9 cellular contexts compared by ENCODE assay signal in the genomic region with DNA sequence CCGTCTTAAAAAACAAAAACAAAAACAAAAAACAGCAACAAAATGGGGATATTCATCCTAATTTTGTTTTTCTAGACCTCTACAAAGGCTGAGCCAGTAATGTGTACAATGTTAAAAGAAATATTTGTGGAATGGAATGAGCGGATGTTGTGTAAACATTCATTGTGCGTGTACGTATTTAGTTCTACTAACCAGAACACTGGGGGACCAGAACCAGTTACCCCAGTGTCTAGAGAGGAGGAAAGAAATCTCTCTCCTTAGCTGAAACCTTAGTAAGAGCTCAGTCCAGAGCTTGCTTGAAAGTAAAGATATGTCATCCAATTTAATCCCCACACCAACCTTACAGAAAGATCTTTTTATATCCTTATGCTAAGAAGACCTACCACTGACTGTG.
DNase-seq lines count a peak whose midpoint lies in the region; ATAC-seq and TF ChIP-seq lines count a peak whose summit lies in the region.
"Had no signal": no experiment of that assay in that cellular context is flagged by ENCODE, and none has a peak within 500 bp of the region (broad histone marks: within the 10 kb centered on the region; RNA-seq: fewer than 3 reads in every experiment).

No MANE protein-coding gene starts in this region.

- no peaks in the 10 kb centered on the region for H3K9me3 Mint-ChIP-seq in activated naive CD4-positive, alpha-beta T cell treated with anti-CD3 and anti-CD28 coated beads, Interleukin-2, amount 10 ng/mL, durations not matched to agents 7 days and 5 days
- H3K9me3 Mint-ChIP-seq in brain = peaks cover 0 to 3% (median 0%) of the 10 kb centered on the region in 5 experiments
- H3K9me3 Mint-ChIP-seq in mesothelial cell of epicardium = no peaks in the 10 kb centered on the region
- no peaks in the 10 kb centered on the region for H3K9me3 Mint-ChIP-seq in type B pancreatic cell

- WGBS in testis, 2 donors = 66 to 71% methylated on average over 4 of the region's 4 CpGs

- peak overlapping the region; percentile 85 for H3K27ac Mint-ChIP-seq in activated naive CD4-positive, alpha-beta T cell treated with anti-CD3 and anti-CD28 coated beads, Interleukin-2, amount 10 ng/mL, durations not matched to agents 7 days and 5 days
- H3K27ac Mint-ChIP-seq in brain (peak overlapping the region in 4 of 5 experiments; percentile 9 to 81 (median 49)), mesothelial cell of epicardium (peak overlapping the region; percentile 17), type B pancreatic cell (peak overlapping the region; percentile 78)

- no peaks in the 10 kb centered on the region for H3K27me3 Mint-ChIP-seq in activated naive CD4-positive, alpha-beta T cell treated with anti-CD3 and anti-CD28 coated beads, Interleukin-2, amount 10 ng/mL, durations not matched to agents 7 days and 5 days
- peaks cover 13% of the 10 kb centered on the region for H3K27me3 Mint-ChIP-seq in brain
- no peaks in the 10 kb centered on the region for H3K27me3 Mint-ChIP-seq in mesothelial cell of epicardium (ENCODE audit: low read depth)
- H3K27me3 Mint-ChIP-seq in type B pancreatic cell = no peaks in the 10 kb centered on the region

- H3K4me3 Mint-ChIP-seq in activated naive CD4-positive, alpha-beta T cell treated with anti-CD3 and anti-CD28 coated beads, Interleukin-2, amount 10 ng/mL, durations not matched to agents 7 days and 5 days = no peak overlapping the region
- H3K4me3 Mint-ChIP-seq in brain (no peak overlapping the region), mesothelial cell of epicardium (no peak overlapping the region), type B pancreatic cell (peak overlapping the region; percentile 10)

- intact Hi-C loops in testis (cut with DNase I; ENCODE audit: low total_unique reads) = no loop called here

- no peaks in the 10 kb centered on the region for H3K9me3 ChIP-seq in testis

- no peaks in the 10 kb centered on the region for H3K27me3 ChIP-seq in testis

- peak overlapping the region in 1 of 2 donors; percentile 42 for H3K27ac ChIP-seq in testis

- H3K4me1 ChIP-seq in testis = peaks cover 6% of the 10 kb centered on the region

- H3K4me1 Mint-ChIP-seq in activated naive CD4-positive, alpha-beta T cell treated with anti-CD3 and anti-CD28 coated beads, Interleukin-2, amount 10 ng/mL, durations not matched to agents 7 days and 5 days = peaks cover 34% of the 10 kb centered on the region
- H3K4me1 Mint-ChIP-seq in brain (peaks cover 66% of the 10 kb centered on the region), mesothelial cell of epicardium (peaks cover 18% of the 10 kb centered on the region), type B pancreatic cell (ENCODE audit: unreplicated experiment) (peaks cover 40% of the 10 kb centered on the region)

- no peak for TF ChIP-seq POLR2A in testis (IDR thresholded peaks at IDR 0.05)

- no peaks in the 10 kb centered on the region for H3K36me3 ChIP-seq in testis (ENCODE audit: low read depth, missing control alignments)

- ATAC-seq in GM19452 (IDR thresholded peaks at IDR 0.05; ENCODE audit: unreplicated experiment) (no peak), GM19328 (IDR thresholded peaks at IDR 0.05; ENCODE audit: unreplicated experiment) (no peak)

- H3K36me3 Mint-ChIP-seq in activated naive CD4-positive, alpha-beta T cell treated with anti-CD3 and anti-CD28 coated beads, Interleukin-2, amount 10 ng/mL, durations not matched to agents 7 days and 5 days = no peaks in the 10 kb centered on the region
- no peaks in the 10 kb centered on the region for H3K36me3 Mint-ChIP-seq in brain
- no peaks in the 10 kb centered on the region for H3K36me3 Mint-ChIP-seq in mesothelial cell of epicardium
- H3K36me3 Mint-ChIP-seq in type B pancreatic cell = no peaks in the 10 kb centered on the region

- TF ChIP-seq CTCF in brain (conservative IDR thresholded peaks at IDR 0.05) (no peak), mesothelial cell of epicardium (IDR thresholded peaks at IDR 0.05; ENCODE audit: unreplicated experiment) (no peak), type B pancreatic cell (conservative IDR thresholded peaks at IDR 0.05) (no peak), testis (IDR thresholded peaks at IDR 0.05) (no peak)

- DNase-seq in activated naive CD4-positive, alpha-beta T cell treated with anti-CD3 and anti-CD28 coated beads, Interleukin-2, amount 10 ng/mL, durations not matched to agents 7 days and 5 days = no peak
- DNase-seq in activated naive CD4-positive, alpha-beta T cell (lab: John Stamatoyannopoulos, UW) = no peak
- DNase-seq in mesothelial cell of epicardium (ENCODE audit: low spot score in 2 of 2, unreplicated experiment in 2 of 2) (no peak), type B pancreatic cell (ENCODE audit: extremely low spot score, unreplicated experiment) (no peak), testis (no peak)
- DNase-seq: NCI-H345 had no signal

- CTCF ChIA-PET in activated naive CD4-positive, alpha-beta T cell treated with anti-CD3 and anti-CD28 coated beads, Interleukin-2, amount 10 ng/mL, durations not matched to agents 7 days and 5 days (lab: Charles Lee) = no interaction called here

- H3K4me3 ChIP-seq in testis = no peak overlapping the region

Comparison
In these comparisons a context has a peak if more than half of its experiments do, and no peak if none do; other contexts are left out.
1. H3K27ac Mint-ChIP-seq: peak in every context shown above with its lines; median percentile 85 in activated naive CD4-positive, alpha-beta T cell treated with anti-CD3 and anti-CD28 coated beads, Interleukin-2, amount 10 ng/mL, durations not matched to agents 7 days and 5 days; 78 in type B pancreatic cell; 49 in brain; 17 in mesothelial cell of epicardium.